Comparison of ENCODE assay signal across 15 cellular contexts in genomic region chr5:177417081-177417480, GRCh38. TPM values are rescaled to one million over a fixed set of nuclear protein-coding genes. Genes with fewer than 3 reads are reported as not detected.
"Had no signal": no experiment of that assay in that cellular context is flagged by ENCODE, and none has a peak within 500 bp of the region (broad histone marks: within the 10 kb centered on the region; RNA-seq: fewer than 3 reads in every experiment).

No MANE protein-coding gene starts in this region.

RNA-seq across cellular contexts. Expression of gene F12, which starts 7.7 kb away (rescaled TPM):
- total RNA-seq: ascending aorta had no signal

RNA-seq across cellular contexts. Expression of gene PFN3, which starts 16.6 kb away (rescaled TPM):
- total RNA-seq: activated CD4-positive, alpha-beta memory T cell treated with anti-CD3 and anti-CD28 coated beads, Interleukin-2, amount 10 ng/mL, durations not matched to agents 7 days and 5 days; activated CD4-positive, alpha-beta T cell treated with anti-CD3 and anti-CD28 coated beads for 36 hours; activated CD4-positive, alpha-beta T cell treated with anti-CD3 and anti-CD28 coated beads, Interleukin-2, amount 10 ng/mL, durations not matched to agents 7 days and 5 days; activated CD8-positive, alpha-beta memory T cell treated with anti-CD3 and anti-CD28 coated beads, Interleukin-2, amount 10 ng/mL, durations not matched to agents 7 days and 5 days; activated CD8-positive, alpha-beta T cell treated with anti-CD3 and anti-CD28 coated beads, Interleukin-2, amount 10 ng/mL, durations not matched to agents 7 days and 5 days; activated naive CD8-positive, alpha-beta T cell treated with anti-CD3 and anti-CD28 coated beads, Interleukin-2, amount 10 ng/mL, durations not matched to agents 7 days and 5 days; activated T-helper 2 cell treated with anti-CD3 and anti-CD28 coated beads, Interferon-gamma antibody, Interleukin-2, Interleukin-4, amounts not matched to agents 10 μg/mL and 5 μg/mL and 100 μg/mL, durations not matched to agents 14 hours and 24 hours and 36 hours; ascending aorta; bronchial epithelial cell; cardiac muscle cell; T-cell; T-helper 1 cell treated with Interleukin-12 subunit alpha and Interleukin-12 subunit beta and Interleukin-4 antibody, amounts not matched to agents 30 ng/mL and 1 ng/mL, for 36 hours; T-helper 17 cell; T-helper 2 cell treated with Interferon-gamma antibody and Interleukin-4, amounts not matched to agents 100 ng/mL and 5 ng/mL, for 36 hours had no signal

RNA-seq across cellular contexts. Expression of gene SLC34A1, which starts 32.8 kb away (rescaled TPM):
- total RNA-seq: activated T-helper 2 cell treated with anti-CD3 and anti-CD28 coated beads, Interferon-gamma antibody, Interleukin-2, Interleukin-4, amounts not matched to agents 10 μg/mL and 5 μg/mL and 100 μg/mL, durations not matched to agents 14 hours and 24 hours and 36 hours; ascending aorta; bronchial epithelial cell; cardiac muscle cell; T-helper 1 cell treated with Interleukin-12 subunit alpha and Interleukin-12 subunit beta and Interleukin-4 antibody, amounts not matched to agents 30 ng/mL and 1 ng/mL, for 36 hours; WTC11 had no signal
